ENCODE assay signal across 8 cellular contexts in the genomic region with DNA sequence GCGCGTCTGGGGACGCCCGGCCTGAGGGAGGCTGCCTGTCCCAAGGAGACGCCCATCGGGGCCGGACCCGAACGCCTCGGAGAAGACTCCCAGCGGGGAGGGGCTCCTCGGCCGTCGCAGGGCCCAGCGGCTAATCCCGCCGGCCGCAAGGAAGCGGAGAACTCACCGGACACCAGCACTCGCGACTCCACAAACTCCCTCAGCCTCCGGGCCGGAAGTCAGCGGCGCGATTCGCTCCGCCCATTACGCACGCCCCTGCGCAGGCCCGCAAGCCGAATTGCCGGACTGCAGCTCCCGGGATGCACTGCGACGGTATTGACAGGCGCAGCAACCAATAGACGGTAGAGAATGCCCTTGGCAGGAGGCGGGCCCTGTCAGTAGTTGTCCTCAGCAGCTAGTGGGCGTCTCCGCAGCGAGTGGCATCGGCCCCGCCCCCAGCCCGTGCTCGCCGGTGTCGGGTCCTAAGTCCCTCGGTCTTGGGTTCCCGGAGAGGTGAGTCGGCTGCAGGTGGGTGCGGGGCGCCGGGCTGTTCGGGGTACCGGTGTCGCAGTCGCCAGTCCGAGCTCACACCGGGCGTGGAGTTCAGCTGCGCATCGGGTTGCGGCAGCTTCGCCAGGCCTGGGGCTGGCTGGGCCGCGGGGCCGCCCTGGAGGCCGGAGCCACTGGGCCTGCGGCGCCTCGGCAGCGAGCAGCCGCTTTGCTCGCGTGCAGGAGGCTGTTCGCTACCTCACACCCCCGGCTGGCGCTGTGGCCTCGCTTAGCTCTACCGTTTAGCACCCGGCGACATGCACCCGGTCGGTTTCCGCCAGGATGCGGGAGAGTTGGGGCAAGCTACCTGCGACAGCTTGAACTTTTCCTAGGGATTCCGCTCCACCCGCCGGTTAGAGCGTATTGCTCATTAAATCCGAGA. TPM values are rescaled to one million over a fixed set of nuclear protein-coding genes. Genes with fewer than 3 reads are reported as not detected.
A peak's percentile ranks its signal among the peaks of the same experiment; 100 is the strongest.
DNase-seq lines count a peak whose midpoint lies in the region; ATAC-seq and TF ChIP-seq lines count a peak whose summit lies in the region.

Gene ZNF174 (plus strand): TSS at position 437 of the 910 bp plus-strand sequence. CDS start 790 bp downstream, outside the sequence.
Gene ZSCAN32 (minus strand): TSS at position 226 of the 910 bp plus-strand sequence. CDS start 3,447 bp downstream, outside the sequence.

- DNase-seq in AG04449 (ENCODE audit: low read depth, low spot score) (peak; percentile 94), NCI-H2196 treated with DMSO at 0.1 percent for 48 hours (lab: John Stamatoyannopoulos, UW; ENCODE audit: unreplicated experiment) (peak; percentile 98), mammary epithelial cell (peak; percentile 99), iPS-NIHi11 (ENCODE audit: low spot score) (peak; percentile 100), smooth muscle cell (lab: John Stamatoyannopoulos, UW; ENCODE audit: unreplicated experiment) (peak; percentile 87)

- no peaks in the 10 kb centered on the region for H3F3A ChIP-seq in smooth muscle cell (ENCODE audit: low read depth)

- ATAC-seq in GM18870 (IDR thresholded peaks at IDR 0.05; ENCODE audit: unreplicated experiment) (peak; percentile 95), HG03135 (IDR thresholded peaks at IDR 0.05; ENCODE audit: unreplicated experiment) (peak; percentile 96)

- CTCF ChIA-PET in AG04449 (lab: Yijun Ruan, JAX) = interaction anchor here (1.4 kb wide), 1 partner anchor 8 kb away, joined by 3 read pairs; no protein-coding TSS in a partner anchor
- CTCF ChIA-PET in mammary epithelial cell (lab: Charles Lee; ENCODE audit: low non-redundant PET) = no interaction called here

- TF ChIP-seq CTCF in AG04449 (IDR thresholded peaks at IDR 0.05; ENCODE audit: insufficient read depth, low read length, missing control alignments) (no peak), VCaP (conservative IDR thresholded peaks at IDR 0.05) (no peak), mammary epithelial cell (conservative IDR thresholded peaks at IDR 0.05 in 1 of 2, IDR thresholded peaks at IDR 0.05 in 1 of 2; ENCODE audit: extremely low read depth in 1 of 2, insufficient read depth in 1 of 2, low read depth in 1 of 2, low read length in 2 of 2) (peak in 1 of 2 donors; percentile 6), smooth muscle cell (IDR thresholded peaks at IDR 0.05; ENCODE audit: borderline replicate concordance, insufficient read depth, poor library complexity, severe bottlenecking) (no peak)

- POLR2A ChIA-PET in AG04449 (lab: Yijun Ruan, JAX) = interaction anchor here (0.9 to 2.7 kb wide), 4 partner anchors 13 to 118 kb away, joined by 4 to 13 read pairs (median 4); partner anchors contain the start of genes NAA60 and ZNF597

- H3K27me3 ChIP-seq in mammary epithelial cell (ENCODE audit: insufficient read depth, low read length) (no peaks in the 10 kb centered on the region), smooth muscle cell (ENCODE audit: low read depth) (no peaks in the 10 kb centered on the region)

- H3K4me3 ChIP-seq in AG04449 (ENCODE audit: low read depth, low read length) (peak within 1 kb of the TSS; percentile 92), mammary epithelial cell (replicated peaks in 1 of 3; ENCODE audit: insufficient read depth in 1 of 3, low read depth in 2 of 3, low read length in 3 of 3) (peak within 1 kb of the TSS; percentile 61 to 88 (median 79)), smooth muscle cell (peak within 1 kb of the TSS; percentile 79)

- H3K79me2 ChIP-seq in mammary epithelial cell (ENCODE audit: insufficient read depth, low read length) (peaks cover 59% of the 10 kb centered on the region), smooth muscle cell (ENCODE audit: low read depth) (peaks cover 47% of the 10 kb centered on the region)

- H4K20me1 ChIP-seq in mammary epithelial cell (ENCODE audit: insufficient read depth, low read length) (no peaks in the 10 kb centered on the region), smooth muscle cell (ENCODE audit: low read depth) (no peaks in the 10 kb centered on the region)

- H2AFZ ChIP-seq in mammary epithelial cell (ENCODE audit: low read depth, low read length) (peak within 1 kb of the TSS; percentile 96), smooth muscle cell (ENCODE audit: low read depth) (peak within 1 kb of the TSS; percentile 86)

- 0% methylated on average over 5 of the region's 95 CpGs for WGBS in mammary epithelial cell (ENCODE audit: low coverage, missing lambda C conversion rate)
- under 1% methylated on average over 82 of the region's 95 CpGs for WGBS in smooth muscle cell (ENCODE audit: low lambda C conversion rate)

- peaks cover 14% of the 10 kb centered on the region for H3K36me3 ChIP-seq in mammary epithelial cell (ENCODE audit: insufficient read depth, low read length)
- H3K36me3 ChIP-seq in smooth muscle cell (ENCODE audit: low read depth) = peaks cover 39% of the 10 kb centered on the region

- TSS peak; percentile 52 for BruUV-seq in mammary epithelial cell (replicated peaks; lab: Mats Ljungman, UMichigan)

- H3K9ac ChIP-seq in mammary epithelial cell (ENCODE audit: insufficient read depth, low read length) = peak within 1 kb of the TSS; percentile 85
- H3K9ac ChIP-seq in smooth muscle cell (ENCODE audit: low read depth) = peak within 1 kb of the TSS; percentile 85

- dilution Hi-C loops in mammary epithelial cell (cut with HindIII; ENCODE audit: low sequenced_read_pairs) = no loop called here

- H3K4me1 ChIP-seq in mammary epithelial cell (ENCODE audit: insufficient read depth, low read length) (peaks cover 14% of the 10 kb centered on the region), smooth muscle cell (ENCODE audit: low read depth) (peaks cover 11% of the 10 kb centered on the region)

- H3K9me3 ChIP-seq in mammary epithelial cell (replicated peaks; ENCODE audit: insufficient read depth, low read length) (peaks cover 8% of the 10 kb centered on the region), smooth muscle cell (replicated peaks; ENCODE audit: low read depth) (peaks cover 21% of the 10 kb centered on the region)

- H3K27ac ChIP-seq in VCaP = peak within 1 kb of the TSS; percentile 75
- H3K27ac ChIP-seq in mammary epithelial cell (ENCODE audit: insufficient read depth, low read depth, low read length) = peak within 1 kb of the TSS; percentile 60
- H3K27ac ChIP-seq in smooth muscle cell (ENCODE audit: low read depth) = peak within 1 kb of the TSS; percentile 54

- H3K4me2 ChIP-seq in mammary epithelial cell (ENCODE audit: insufficient read depth, low read depth, low read length) = peak within 1 kb of the TSS; percentile 94
- H3K4me2 ChIP-seq in smooth muscle cell = peak within 1 kb of the TSS; percentile 93

- in situ Hi-C loops in mammary epithelial cell (cut with MboI; ENCODE audit: low sequenced_read_pairs in 2 of 2) = loop anchor here (10.0 to 25.0 kb wide), 3 partner anchors 54 to 89 kb away; partner anchors contain the start of genes TIGD7 (in 1 of the 2) and ZNF75A (in 1 of the 2)

- intact Hi-C loops in mammary epithelial cell (cut with micrococcal nuclease) = loop anchor here (1.0 to 5.0 kb wide), 4 partner anchors 58 to 212 kb away; partner anchors contain the start of genes CLUAP1, OR1F1, TIGD7 and ZNF75A

RNA-seq across cellular contexts. Expression of gene ZNF174, which starts in this region (rescaled TPM):
- total RNA-seq in mammary epithelial cell = 1 to 10 TPM; 5.3 to 7.7 TPM
- 7.0 TPM for polyA plus RNA-seq in mammary epithelial cell
- polyA minus RNA-seq in mammary epithelial cell = 9.1 TPM
- total RNA-seq in smooth muscle cell = 8.0 and 10.4 TPM in 2 replicates
- 6.8 and 8.3 TPM in 2 replicates for polyA plus RNA-seq in smooth muscle cell

RNA-seq across cellular contexts. Expression of gene ZSCAN32, which starts in this region (rescaled TPM):
- total RNA-seq in mammary epithelial cell (10 to 100 TPM; 13.1 to 15.8 TPM), smooth muscle cell (13.5 and 14.8 TPM in 2 replicates)
- polyA plus RNA-seq in mammary epithelial cell (11.0 TPM), smooth muscle cell (7.4 and 8.8 TPM in 2 replicates)
- polyA minus RNA-seq in mammary epithelial cell = 31.0 TPM

Comparison
In these comparisons a context has a peak if more than half of its experiments do, and no peak if none do; other contexts are left out.
1. Peak in every context shown above with its lines: DNase-seq, ATAC-seq, H3K4me3 ChIP-seq and H3K27ac ChIP-seq.